In the genomic region with DNA sequence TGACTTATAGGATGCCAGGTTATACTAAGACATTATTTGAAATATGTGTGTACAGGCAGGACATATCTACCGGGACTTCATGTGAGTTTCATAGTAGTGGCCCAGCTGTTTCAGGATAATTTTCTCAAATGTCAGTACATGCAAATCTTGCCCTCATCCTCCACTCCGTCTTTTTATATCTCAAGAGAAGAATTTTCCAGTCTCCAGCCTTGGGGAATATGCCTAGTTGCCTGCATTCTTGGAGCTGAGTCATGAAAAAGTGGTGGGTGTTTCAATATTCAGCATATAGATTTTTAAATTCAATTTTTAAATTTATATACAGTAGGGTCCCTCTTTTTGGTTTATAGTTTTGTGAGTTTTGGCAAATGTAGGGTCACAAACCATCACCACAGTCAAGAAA, we compare ENCODE assay signal across 6 cellular contexts.
"Had no signal": no experiment of that assay in that cellular context is flagged by ENCODE, and none has a peak within 500 bp of the region (broad histone marks: within the 10 kb centered on the region; RNA-seq: fewer than 3 reads in every experiment).

No MANE protein-coding gene starts in this region.

- DNase-seq: H9, HCEC 1CT, IMR-90, KG1 had no signal

- H3K4me3 Mint-ChIP-seq: GM23338, H9 had no signal

- ATAC-seq: GM23338, K562 had no signal

- H3K4me3 ChIP-seq: GM23338, K562 had no signal

- H3K27ac Mint-ChIP-seq: GM23338, H9 had no signal
